ENCODE assay signal across 16 cellular contexts in the genomic region with DNA sequence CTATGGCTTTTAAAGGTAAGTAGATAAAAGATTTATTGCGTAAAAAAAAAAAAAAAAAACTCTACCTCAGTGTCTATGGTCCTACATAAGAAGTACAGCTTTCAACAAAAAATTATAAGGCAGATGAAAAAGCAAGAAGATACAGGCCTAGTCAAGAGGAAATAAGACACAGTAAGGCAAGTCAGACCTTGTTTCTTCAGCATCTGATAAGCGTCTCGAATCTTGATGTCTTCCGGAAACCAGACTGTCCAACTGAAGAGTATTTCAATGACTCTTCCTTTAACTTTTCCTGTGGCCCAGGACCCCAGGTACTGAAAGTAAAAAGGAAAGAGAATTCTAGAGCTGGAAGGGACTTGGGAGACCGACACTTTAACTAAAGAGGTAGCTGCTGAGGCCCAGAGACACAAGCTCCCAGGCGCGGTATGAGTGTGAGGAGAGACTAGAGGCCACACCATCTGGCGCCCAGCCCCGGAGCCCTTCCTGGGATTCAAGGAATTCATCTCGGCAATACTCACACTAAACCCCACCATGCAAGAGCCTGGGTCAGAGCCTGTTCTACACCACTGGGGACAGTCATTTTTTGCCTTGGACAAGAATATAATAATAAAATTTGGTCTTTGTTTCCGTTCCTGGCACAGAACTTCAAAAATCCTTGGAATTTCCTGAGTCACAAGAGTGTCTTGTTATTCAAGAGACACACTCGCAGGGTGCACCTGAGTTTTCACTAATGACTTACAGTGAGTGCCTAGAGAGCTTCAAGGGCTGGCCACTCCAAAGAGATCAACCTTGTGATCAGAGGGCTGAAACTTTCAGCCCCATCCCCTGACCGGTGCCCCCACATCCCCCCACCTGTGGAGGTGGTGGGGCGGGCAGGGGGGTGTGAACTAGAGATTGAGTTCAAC. TPM values are rescaled to one million over a fixed set of nuclear protein-coding genes. Genes with fewer than 3 reads are reported as not detected.
DNase-seq lines count a peak whose midpoint lies in the region; ATAC-seq, FAIRE-seq and TF ChIP-seq lines count a peak whose summit lies in the region.
"Had no signal": no experiment of that assay in that cellular context is flagged by ENCODE, and none has a peak within 500 bp of the region (broad histone marks: within the 10 kb centered on the region; RNA-seq: fewer than 3 reads in every experiment).

No MANE protein-coding gene starts in this region.

- FAIRE-seq in astrocyte (lab: Jason Lieb, UNC): no peak
- FAIRE-seq in frontal cortex (lab: Jason Lieb, UNC): no peak
- FAIRE-seq: G401.6 had no signal

- H3K4me1 Mint-ChIP-seq in astrocyte (ENCODE audit: low read depth, unreplicated experiment): peaks cover 13% of the 10 kb centered on the region

- ATAC-seq in left cardiac atrium: no peak
- ATAC-seq: heart left ventricle, T-cell had no signal

- H3K4me1 ChIP-seq in left ventricle myocardium inferior (peaks cover 28% of the 10 kb centered on the region), astrocyte (ENCODE audit: insufficient read depth, low read length) (peaks cover 20% of the 10 kb centered on the region), stomach (peaks cover 0 to 5% (median 4%) of the 10 kb centered on the region in 4 donors)

- intact Hi-C loops in left ventricle myocardium inferior (cut with micrococcal nuclease) (no loop called here), left cardiac atrium (cut with DNase I) (no loop called here), stomach (cut with DNase I; ENCODE audit: low total_unique reads) (no loop called here)

- peak overlapping the region; percentile 87 for H3K27ac Mint-ChIP-seq in astrocyte (ENCODE audit: unreplicated experiment)

- H3K27me3 ChIP-seq in left ventricle myocardium inferior (ENCODE audit: low read depth) (no peaks in the 10 kb centered on the region), astrocyte (ENCODE audit: insufficient read depth, low read length) (no peaks in the 10 kb centered on the region), stomach (no peaks in the 10 kb centered on the region)
- H3K27me3 ChIP-seq: heart left ventricle had no signal

- peak overlapping the region; percentile 31 for H3K4me3 Mint-ChIP-seq in astrocyte (ENCODE audit: unreplicated experiment)
- H3K4me3 Mint-ChIP-seq: T-cell had no signal

- DNase-seq in left ventricle myocardium inferior: no peak
- DNase-seq in left cardiac atrium: no peak
- peak; percentile 47 for DNase-seq in astrocyte (ENCODE audit: low read depth)
- DNase-seq in islet precursor cell: peak; percentile 58
- no peak for DNase-seq in frontal cortex (ENCODE audit: low spot score in 2 of 2)
- DNase-seq in stomach: no peak
- DNase-seq in HCEC 1CT: no peak
- DNase-seq in NCI-H82 (lab: John Stamatoyannopoulos, UW): no peak
- DNase-seq: activated CD4-positive, alpha-beta T cell treated with anti-CD3 and anti-CD28 coated beads, Interleukin-2, amount 50 U/mL, for 4 hours; activated naive CD4-positive, alpha-beta T cell treated with anti-CD3 and anti-CD28 coated beads, Interleukin-2, amount 50 U/mL, for 16 hours; AML-193; NCI-H2029; substantia nigra; T-cell had no signal

- peaks cover 17% of the 10 kb centered on the region for H3K36me3 Mint-ChIP-seq in astrocyte (ENCODE audit: low read depth, unreplicated experiment)

- TF ChIP-seq POLR2A in stomach (IDR thresholded peaks at IDR 0.05): no peak

- no peak overlapping the region for H2AFZ ChIP-seq in astrocyte (ENCODE audit: low read depth, low read length)

- H3K79me2 ChIP-seq in astrocyte (ENCODE audit: insufficient read depth, low read length): peaks cover 3% of the 10 kb centered on the region

- WGBS in stomach, 5 donors: 85 to 93% (median 89%) methylated on average over 14 of the region's 14 CpGs

- TF ChIP-seq EP300 in stomach (IDR thresholded peaks at IDR 0.05): no peak

- no peaks in the 10 kb centered on the region for H3K27me3 Mint-ChIP-seq in astrocyte (ENCODE audit: low read depth, unreplicated experiment)
- H3K27me3 Mint-ChIP-seq: T-cell had no signal

- H3K9me3 ChIP-seq in left ventricle myocardium inferior (replicated peaks): no peaks in the 10 kb centered on the region
- no peaks in the 10 kb centered on the region for H3K9me3 ChIP-seq in astrocyte (ENCODE audit: insufficient read depth, low read depth, low read length)
- H3K9me3 ChIP-seq in stomach: no peaks in the 10 kb centered on the region
- H3K9me3 ChIP-seq: heart left ventricle had no signal

- peak overlapping the region; percentile 53 for H3K4me2 ChIP-seq in astrocyte (ENCODE audit: low read length)

- H3K36me3 ChIP-seq in left ventricle myocardium inferior (peaks cover 90% of the 10 kb centered on the region), astrocyte (ENCODE audit: insufficient read depth, low read length) (peaks cover 14% of the 10 kb centered on the region), stomach (peaks cover 84 to 99% (median 96%) of the 10 kb centered on the region in 4 donors)

- peak overlapping the region; percentile 69 for H3K27ac ChIP-seq in left ventricle myocardium inferior (replicated peaks)
- H3K27ac ChIP-seq in astrocyte (ENCODE audit: low read depth, low read length): peak overlapping the region; percentile 22
- no peak overlapping the region for H3K27ac ChIP-seq in stomach

- no peaks in the 10 kb centered on the region for H3K9me3 Mint-ChIP-seq in astrocyte (ENCODE audit: unreplicated experiment)
- H3K9me3 Mint-ChIP-seq: T-cell had no signal

- H3K4me3 ChIP-seq in left ventricle myocardium inferior (no peak overlapping the region), astrocyte (ENCODE audit: insufficient read depth, low read depth, low read length) (no peak overlapping the region), stomach (no peak overlapping the region)
- H3K4me3 ChIP-seq: heart left ventricle had no signal

- no peak overlapping the region for H3K9ac ChIP-seq in astrocyte (ENCODE audit: low read length)

- TF ChIP-seq CTCF in left ventricle myocardium inferior (IDR thresholded peaks at IDR 0.05; ENCODE audit: borderline replicate concordance) (peak; percentile 17), astrocyte (IDR thresholded peaks at IDR 0.05; ENCODE audit: insufficient read depth, low read depth, low read length) (no peak), stomach (IDR thresholded peaks at IDR 0.05) (no peak)

- peaks cover 26% of the 10 kb centered on the region for H4K20me1 ChIP-seq in astrocyte (ENCODE audit: insufficient read depth, low read length)

RNA-seq across cellular contexts. Expression of a gene that starts 18.6 kb away (rescaled TPM):
- 59.4 TPM for total RNA-seq in left ventricle myocardium inferior
- 10 to 100 TPM; 60.1 to 60.3 TPM for total RNA-seq in left cardiac atrium
- total RNA-seq in astrocyte: 74.2 and 84.0 TPM in 2 replicates
- total RNA-seq in frontal cortex: 17.9 TPM
- total RNA-seq in stomach: 10 to 100 TPM; 22.0 to 62.5 (median 48.8) TPM
- polyA plus RNA-seq in stomach: 10 to 100 TPM; 17.6 to 28.9 (median 19.7) TPM

RNA-seq across cellular contexts. Expression of a gene that starts 38.8 kb away (rescaled TPM):
- total RNA-seq in left ventricle myocardium inferior (11.7 TPM), left cardiac atrium (10 to 100 TPM; 11.3 TPM), astrocyte (17.9 and 19.8 TPM in 2 replicates), frontal cortex (16.7 TPM), stomach (10 to 100 TPM; 17.4 to 80.5 (median 30.4) TPM)
- 10 to 100 TPM; 11.0 to 25.7 (median 20.2) TPM for polyA plus RNA-seq in stomach

Comparison
In these comparisons a context has a peak if more than half of its experiments do, and no peak if none do; other contexts are left out.
1. DNase-seq: peak in astrocyte (single experiment) and islet precursor cell (single experiment); none in left ventricle myocardium inferior (single experiment), left cardiac atrium (single experiment), frontal cortex (0 of 2), stomach (single experiment), HCEC 1CT (single experiment) and NCI-H82 (single experiment).
2. H3K27ac ChIP-seq: peak in left ventricle myocardium inferior (single experiment) and astrocyte (single experiment); none in stomach (0 of 5).